8 cellular contexts compared by ENCODE assay signal in genomic region chr3:108588616-108589015, GRCh38. TPM values are rescaled to one million over a fixed set of nuclear protein-coding genes. Genes with fewer than 3 reads are reported as not detected.
A peak's percentile ranks its signal among the peaks of the same experiment; 100 is the strongest.
DNase-seq lines count a peak whose midpoint lies in the region; ATAC-seq, FAIRE-seq and TF ChIP-seq lines count a peak whose summit lies in the region.

No MANE protein-coding gene starts in this region.

- H3K4me3 ChIP-seq in left ventricle myocardium inferior (peak overlapping the region; percentile 90), HepG2 (replicated peaks in 1 of 3; ENCODE audit: insufficient read depth in 1 of 3, low read depth in 2 of 3, low read length in 3 of 3) (peak overlapping the region; percentile 79 to 91 (median 91)), uterus (peak overlapping the region; percentile 81 to 82)

- TSS peak; percentile 72 for BruUV-seq in HepG2 (replicated peaks; lab: Mats Ljungman, UMichigan)

- H3K27ac ChIP-seq in left ventricle myocardium inferior (replicated peaks) = peak overlapping the region; percentile 95
- peak overlapping the region; percentile 96 for H3K27ac ChIP-seq in HepG2 (ENCODE audit: extremely low read length, insufficient read depth, low read length)
- peak overlapping the region; percentile 97 for H3K27ac ChIP-seq in uterus

- no peaks in the 10 kb centered on the region for H3K9me3 Mint-ChIP-seq in activated T-helper 2 cell treated with anti-CD3 and anti-CD28 coated beads, Interferon-gamma antibody, Interleukin-2, Interleukin-4, amounts not matched to agents 10 μg/mL and 5 μg/mL and 100 μg/mL, durations not matched to agents 14 hours and 24 hours and 36 hours

- no peaks in the 10 kb centered on the region for H4K20me1 ChIP-seq in HepG2 (ENCODE audit: insufficient read depth, low read length)

- no peaks in the 10 kb centered on the region for H3K9me3 ChIP-seq in left ventricle myocardium inferior (replicated peaks)
- H3K9me3 ChIP-seq in HepG2 (ENCODE audit: low read length) = no peaks in the 10 kb centered on the region
- H3K9me3 ChIP-seq in uterus = no peaks in the 10 kb centered on the region

- under 1% methylated on average over 10 of the region's 10 CpGs for WGBS in HepG2 (ENCODE audit: low lambda C conversion rate)

- no peak for TF ChIP-seq RAD21 in HepG2 (CRISPR knock-in tag; IDR thresholded peaks at IDR 0.05)

- H3K4me1 ChIP-seq in left ventricle myocardium inferior (peaks cover 43% of the 10 kb centered on the region), HepG2 (ENCODE audit: insufficient read depth, low read length) (peaks cover 33% of the 10 kb centered on the region), uterus (peaks cover 4 to 9% of the 10 kb centered on the region in 2 donors)

- TF ChIP-seq CTCF in left ventricle myocardium inferior (IDR thresholded peaks at IDR 0.05; ENCODE audit: borderline replicate concordance) (no peak), HepG2 (CRISPR knock-in tag; IDR thresholded peaks at IDR 0.05) (no peak), uterus (IDR thresholded peaks at IDR 0.05) (no peak)

- TF ChIP-seq EP300 in HepG2 (IDR thresholded peaks at IDR 0.05; ENCODE audit: low read depth in 2 of 2, low read length in 2 of 2) (no peak), HepG2 (CRISPR knock-in tag; IDR thresholded peaks at IDR 0.05; ENCODE audit: borderline replicate concordance) (no peak)

- in situ Hi-C loops in HepG2 (cut with HindIII; ENCODE audit: extremely low pct_ligation_motif_present, low pct_unique_long_range_greater_than_20kb) = no loop called here
- in situ Hi-C loops in G401 (cut with HindIII; ENCODE audit: low sequenced_read_pairs) = no loop called here

- H3K27ac Mint-ChIP-seq in activated T-helper 2 cell treated with anti-CD3 and anti-CD28 coated beads, Interferon-gamma antibody, Interleukin-2, Interleukin-4, amounts not matched to agents 10 μg/mL and 5 μg/mL and 100 μg/mL, durations not matched to agents 14 hours and 24 hours and 36 hours = peak overlapping the region; percentile 99

- peak overlapping the region; percentile 95 for H3K9ac ChIP-seq in HepG2 (ENCODE audit: insufficient read depth, low read depth, low read length)

- CTCF ChIA-PET in HepG2 (lab: Yijun Ruan, JAX; ENCODE audit: low intra/inter-chr PET ratio, low total read pairs) = no interaction called here

- H2AFZ ChIP-seq in HepG2 (ENCODE audit: low read length) = peak overlapping the region; percentile 50

- peak overlapping the region; percentile 64 for H3K4me2 ChIP-seq in HepG2 (ENCODE audit: low read depth, low read length)

- FAIRE-seq in HepG2 (lab: Jason Lieb, UNC) = no peak

- DNase-seq in left ventricle myocardium inferior (no peak), Right ventricle myocardium inferior (ENCODE audit: missing footprints) (no peak), HepG2 (ENCODE audit: low spot score) (no peak), uterus (no peak), G401 (ENCODE audit: low spot score) (no peak), SK-N-DZ (ENCODE audit: low spot score) (no peak), NCI-H187 treated with DMSO at 0.1 percent for 48 hours (lab: John Stamatoyannopoulos, UW) (no peak)
- DNase-seq in activated T-helper 2 cell treated with anti-CD3 and anti-CD28 coated beads, Interferon-gamma antibody, Interleukin-2, Interleukin-4, amounts not matched to agents 10 μg/mL and 5 μg/mL and 100 μg/mL, durations not matched to agents 14 hours and 24 hours and 36 hours (ENCODE audit: low spot score) = no peak

- H3K79me2 ChIP-seq in HepG2 (ENCODE audit: insufficient read depth, low read length) = peaks cover 58% of the 10 kb centered on the region

- intact Hi-C loops in left ventricle myocardium inferior (cut with micrococcal nuclease) (no loop called here), Right ventricle myocardium inferior (cut with DNase I) (no loop called here), HepG2 (cut with micrococcal nuclease; ENCODE audit: unreplicated experiment) (no loop called here), uterus (cut with DNase I; ENCODE audit: low total_unique reads) (no loop called here)
- intact Hi-C loops in activated T-helper 2 cell treated with anti-CD3 and anti-CD28 coated beads, Interferon-gamma antibody, Interleukin-2, Interleukin-4, amounts not matched to agents 10 μg/mL and 5 μg/mL and 100 μg/mL, durations not matched to agents 14 hours and 24 hours and 36 hours (cut with micrococcal nuclease) = loop anchor here (1.0 to 10.0 kb wide), 12 partner anchors 8 to 498 kb away; partner anchors contain the start of genes CD47, HHLA2, IFT57 and TRAT1

- no peak for TF ChIP-seq POLR2A in HepG2 (IDR thresholded peaks at IDR 0.05; ENCODE audit: insufficient read depth in 1 of 2, low read depth in 2 of 2, low read length in 2 of 2)
- no peak for TF ChIP-seq POLR2A in uterus (IDR thresholded peaks at IDR 0.05)

- H3K36me3 Mint-ChIP-seq in activated T-helper 2 cell treated with anti-CD3 and anti-CD28 coated beads, Interferon-gamma antibody, Interleukin-2, Interleukin-4, amounts not matched to agents 10 μg/mL and 5 μg/mL and 100 μg/mL, durations not matched to agents 14 hours and 24 hours and 36 hours (ENCODE audit: low read depth) = peaks cover 25% of the 10 kb centered on the region

- H3K4me1 Mint-ChIP-seq in activated T-helper 2 cell treated with anti-CD3 and anti-CD28 coated beads, Interferon-gamma antibody, Interleukin-2, Interleukin-4, amounts not matched to agents 10 μg/mL and 5 μg/mL and 100 μg/mL, durations not matched to agents 14 hours and 24 hours and 36 hours (ENCODE audit: low read depth) = peaks cover 46% of the 10 kb centered on the region

- no peaks in the 10 kb centered on the region for H3K27me3 Mint-ChIP-seq in activated T-helper 2 cell treated with anti-CD3 and anti-CD28 coated beads, Interferon-gamma antibody, Interleukin-2, Interleukin-4, amounts not matched to agents 10 μg/mL and 5 μg/mL and 100 μg/mL, durations not matched to agents 14 hours and 24 hours and 36 hours (ENCODE audit: low read depth)

- H3K36me3 ChIP-seq in left ventricle myocardium inferior (no peaks in the 10 kb centered on the region), HepG2 (replicated peaks in 1 of 2; ENCODE audit: control insufficient read depth in 1 of 2, insufficient read depth in 2 of 2, low read length in 2 of 2) (peaks cover 0 to 15% of the 10 kb centered on the region in 2 experiments; a peak in 1 of 5 replicates), uterus (no peaks in the 10 kb centered on the region)

- no peak for ATAC-seq in Right ventricle myocardium inferior
- no peak for ATAC-seq in HepG2

- peak overlapping the region; percentile 99 for H3K4me3 Mint-ChIP-seq in activated T-helper 2 cell treated with anti-CD3 and anti-CD28 coated beads, Interferon-gamma antibody, Interleukin-2, Interleukin-4, amounts not matched to agents 10 μg/mL and 5 μg/mL and 100 μg/mL, durations not matched to agents 14 hours and 24 hours and 36 hours (ENCODE audit: low read depth)

- H3K27me3 ChIP-seq in left ventricle myocardium inferior (ENCODE audit: low read depth) = no peaks in the 10 kb centered on the region
- no peaks in the 10 kb centered on the region; a peak in 2 of 5 replicates for H3K27me3 ChIP-seq in HepG2 (ENCODE audit: control insufficient read depth in 1 of 2, insufficient read depth in 2 of 2, low read length in 2 of 2)
- H3K27me3 ChIP-seq in uterus = no peaks in the 10 kb centered on the region

- POLR2A ChIA-PET in HepG2 (lab: Yijun Ruan, JAX) = interaction anchor here (1.0 to 2.2 kb wide), 2 partner anchors 11 to 51 kb away, joined by 3 to 19 read pairs; no protein-coding TSS in a partner anchor

RNA-seq across cellular contexts. Expression of gene CIP2A, which starts 0.6 kb away (rescaled TPM):
- total RNA-seq in left ventricle myocardium inferior (1.6 TPM), Right ventricle myocardium inferior (1.1 TPM), HepG2 (2016; rRNA removed; fragmentation: Illumina TruSeq; extraction: Trizol) (36.9 and 54.1 TPM in 2 replicates), uterus (10 to 100 TPM in 1 of 4 donors, 1 to 10 TPM in 2, not detected in 1; 3.3 to 31.5 (median 8.2) TPM)
- total RNA-seq in activated T-helper 2 cell treated with anti-CD3 and anti-CD28 coated beads, Interferon-gamma antibody, Interleukin-2, Interleukin-4, amounts not matched to agents 10 μg/mL and 5 μg/mL and 100 μg/mL, durations not matched to agents 14 hours and 24 hours and 36 hours = 45.6 and 53.2 TPM in 2 replicates
- total RNA-seq in HepG2 (2016; cell fraction: cytosol; rRNA removed; fragmentation: Illumina TruSeq; extraction: Trizol; ENCODE audit: low read depth) = 2.1 and 2.4 TPM in 2 replicates
- total RNA-seq in HepG2 (2016; cell fraction: insoluble cytoplasmic fraction; rRNA removed; fragmentation: Illumina TruSeq; extraction: Trizol) = 36.1 and 54.9 TPM in 2 replicates
- total RNA-seq in HepG2 (2016; cell fraction: membrane; rRNA removed; fragmentation: Illumina TruSeq; extraction: Trizol) = 8.7 and 10.3 TPM in 2 replicates
- total RNA-seq in HepG2 (2016; cell fraction: nucleus; rRNA removed; fragmentation: Illumina TruSeq; extraction: Trizol) = 56.9 and 59.9 TPM in 2 replicates
- polyA plus RNA-seq in HepG2 (2011; rRNA removed) = 4.7 and 7.8 TPM in 2 replicates
- 2.7 and 2.9 TPM in 2 replicates for polyA plus RNA-seq in HepG2 (2011; cell fraction: cytosol; rRNA removed)
- 8.3 and 9.3 TPM in 2 replicates for polyA plus RNA-seq in HepG2 (2011; cell fraction: nucleus; rRNA removed)
- 3.1 and 6.8 TPM in 2 replicates for polyA plus RNA-seq in HepG2 (2012)
- polyA plus RNA-seq in HepG2 (2016; cell fraction: cytosol; fragmentation: Illumina TruSeq; extraction: Trizol; ENCODE audit: low read depth) = 0.93 and 1.1 TPM in 2 replicates
- 30.7 and 32.8 TPM in 2 replicates for polyA plus RNA-seq in HepG2 (2016; cell fraction: insoluble cytoplasmic fraction; fragmentation: Illumina TruSeq; extraction: Trizol; ENCODE audit: low read depth)
- polyA plus RNA-seq in HepG2 (2016; cell fraction: membrane; fragmentation: Illumina TruSeq; extraction: Trizol; ENCODE audit: low read depth) = 2.6 and 6.4 TPM in 2 replicates
- 25.2 and 28.0 TPM in 2 replicates for polyA plus RNA-seq in HepG2 (2016; cell fraction: nucleus; fragmentation: Illumina TruSeq; extraction: Trizol; ENCODE audit: insufficient read depth, low read depth)
- 16.4 and 88.3 TPM in 2 replicates for polyA minus RNA-seq in HepG2 (2011; rRNA and poly(A)+ RNA removed; ENCODE audit: low replicate concordance)
- polyA minus RNA-seq in HepG2 (2011; cell fraction: cytosol; rRNA and poly(A)+ RNA removed) = 4.6 and 8.5 TPM in 2 replicates
- 41.3 and 55.5 TPM in 2 replicates for polyA minus RNA-seq in HepG2 (2011; cell fraction: nucleus; rRNA and poly(A)+ RNA removed)
- 30.2 and 34.3 TPM in 2 replicates for total RNA-seq in G401 (2014; rRNA removed; shearing (Covaris generic))
- polyA plus RNA-seq in SK-N-DZ (2014; cell fraction: cytosol; rRNA removed) = 34.8 and 43.8 TPM in 2 replicates
- 66.1 and 67.2 TPM in 2 replicates for polyA plus RNA-seq in SK-N-DZ (2014; cell fraction: nucleus; rRNA removed)

RNA-seq across cellular contexts. Expression of gene DZIP3, which starts 0.9 kb away (rescaled TPM):
- total RNA-seq in left ventricle myocardium inferior (23.9 TPM), Right ventricle myocardium inferior (15.4 TPM), HepG2 (2016; rRNA removed; fragmentation: Illumina TruSeq; extraction: Trizol) (17.1 and 17.3 TPM in 2 replicates), uterus (10 to 100 TPM in 3 of 4 donors, 1 to 10 TPM in 1; 8.8 to 39.5 (median 25.7) TPM)
- total RNA-seq in activated T-helper 2 cell treated with anti-CD3 and anti-CD28 coated beads, Interferon-gamma antibody, Interleukin-2, Interleukin-4, amounts not matched to agents 10 μg/mL and 5 μg/mL and 100 μg/mL, durations not matched to agents 14 hours and 24 hours and 36 hours = 4.9 and 6.4 TPM in 2 replicates
- 2.1 and 2.4 TPM in 2 replicates for total RNA-seq in HepG2 (2016; cell fraction: cytosol; rRNA removed; fragmentation: Illumina TruSeq; extraction: Trizol; ENCODE audit: low read depth)
- 16.8 and 19.0 TPM in 2 replicates for total RNA-seq in HepG2 (2016; cell fraction: insoluble cytoplasmic fraction; rRNA removed; fragmentation: Illumina TruSeq; extraction: Trizol)
- total RNA-seq in HepG2 (2016; cell fraction: membrane; rRNA removed; fragmentation: Illumina TruSeq; extraction: Trizol) = 4.5 and 6.3 TPM in 2 replicates
- total RNA-seq in HepG2 (2016; cell fraction: nucleus; rRNA removed; fragmentation: Illumina TruSeq; extraction: Trizol) = 36.5 and 37.8 TPM in 2 replicates
- polyA plus RNA-seq in HepG2 (2011; rRNA removed) = 8.1 and 11.3 TPM in 2 replicates
- 2.8 and 3.6 TPM in 2 replicates for polyA plus RNA-seq in HepG2 (2011; cell fraction: cytosol; rRNA removed)
- polyA plus RNA-seq in HepG2 (2011; cell fraction: nucleus; rRNA removed) = 17.2 and 19.2 TPM in 2 replicates
- 5.5 and 9.1 TPM in 2 replicates for polyA plus RNA-seq in HepG2 (2012)
- polyA plus RNA-seq in HepG2 (2016; cell fraction: cytosol; fragmentation: Illumina TruSeq; extraction: Trizol; ENCODE audit: low read depth) = 0.49 and 0.54 TPM in 2 replicates
- 8.8 and 10.0 TPM in 2 replicates for polyA plus RNA-seq in HepG2 (2016; cell fraction: insoluble cytoplasmic fraction; fragmentation: Illumina TruSeq; extraction: Trizol; ENCODE audit: low read depth)
- 1.0 and 1.3 TPM in 2 replicates for polyA plus RNA-seq in HepG2 (2016; cell fraction: membrane; fragmentation: Illumina TruSeq; extraction: Trizol; ENCODE audit: low read depth)
- polyA plus RNA-seq in HepG2 (2016; cell fraction: nucleus; fragmentation: Illumina TruSeq; extraction: Trizol; ENCODE audit: insufficient read depth, low read depth) = 35.2 and 36.3 TPM in 2 replicates
- polyA minus RNA-seq in HepG2 (2011; rRNA and poly(A)+ RNA removed; ENCODE audit: low replicate concordance) = 0.91 and 4.5 TPM in 2 replicates
- 4.4 and 5.5 TPM in 2 replicates for polyA minus RNA-seq in HepG2 (2011; cell fraction: cytosol; rRNA and poly(A)+ RNA removed)
- 36.3 and 37.2 TPM in 2 replicates for polyA minus RNA-seq in HepG2 (2011; cell fraction: nucleus; rRNA and poly(A)+ RNA removed)
- total RNA-seq in G401 (2014; rRNA removed; shearing (Covaris generic)) = 12.6 and 17.8 TPM in 2 replicates
- polyA plus RNA-seq in SK-N-DZ (2014; cell fraction: cytosol; rRNA removed) = 22.4 and 22.7 TPM in 2 replicates
- 61.1 and 65.5 TPM in 2 replicates for polyA plus RNA-seq in SK-N-DZ (2014; cell fraction: nucleus; rRNA removed)
